ENCODE assay signal across 1 cellular context in genomic region chr9:74096420-74096819, GRCh38.
TF ChIP-seq lines count a peak whose summit lies in the region.

No MANE protein-coding gene starts in this region.

TF ChIP-seq in WTC11, 78 proteins besides CTCF, POLR2A, EP300 and RAD21 (continued from another document):
- no peak for TF ChIP-seq NFYB (CRISPR knock-in tag; conservative IDR thresholded peaks at IDR 0.05; ENCODE audit: low read depth)
